28 cellular contexts compared by ENCODE assay signal in genomic region chr6:34964564-34964963, GRCh38.
A peak's percentile ranks its signal among the peaks of the same experiment; 100 is the strongest.
DNase-seq lines count a peak whose midpoint lies in the region; ATAC-seq, FAIRE-seq and TF ChIP-seq lines count a peak whose summit lies in the region.
"Had no signal": no experiment of that assay in that cellular context is flagged by ENCODE, and none has a peak within 500 bp of the region (broad histone marks: within the 10 kb centered on the region; RNA-seq: fewer than 3 reads in every experiment).

No MANE protein-coding gene starts in this region.

- ATAC-seq in sciatic nerve (peak; percentile 83), GM18868 (IDR thresholded peaks at IDR 0.05; ENCODE audit: unreplicated experiment) (no peak)
- ATAC-seq: activated CD8-positive, alpha-beta memory T cell treated with anti-CD3 and anti-CD28 coated beads, Interleukin-2, amount 10 ng/mL, durations not matched to agents 7 days and 5 days; activated naive CD4-positive, alpha-beta T cell treated with anti-CD3 and anti-CD28 coated beads, Interleukin-2, amount 50 U/mL, for 72 hours; body of pancreas; CD8-positive, alpha-beta T cell; mucosa of descending colon; stimulated activated effector memory CD8-positive, alpha-beta T cell treated with anti-CD3 and anti-CD28 coated beads, Interleukin-12 subunit alpha, Interleukin-12 subunit beta, amount 100 ng/mL, for 72 hours had no signal

- no peak overlapping the region for H3K4me2 ChIP-seq in astrocyte (ENCODE audit: low read length)
- H3K4me2 ChIP-seq: neural progenitor cell, SK-N-SH had no signal

- H2AFZ ChIP-seq in astrocyte (ENCODE audit: low read depth, low read length), result no peak overlapping the region
- H2AFZ ChIP-seq: neural progenitor cell had no signal

- no peaks in the 10 kb centered on the region for H3K4me1 Mint-ChIP-seq in astrocyte (ENCODE audit: low read depth, unreplicated experiment)
- H3K4me1 Mint-ChIP-seq: stimulated activated effector memory CD8-positive, alpha-beta T cell treated with anti-CD3 and anti-CD28 coated beads, Interleukin-12 subunit alpha, Interleukin-12 subunit beta, amount 100 ng/mL, for 72 hours had no signal

- no peaks in the 10 kb centered on the region for H3K27me3 Mint-ChIP-seq in astrocyte (ENCODE audit: low read depth, unreplicated experiment)
- H3K27me3 Mint-ChIP-seq: activated CD4-positive, alpha-beta T cell treated with anti-CD3 and anti-CD28 coated beads, Interleukin-2, amount 10 ng/mL, durations not matched to agents 24 days and 14 days; activated CD8-positive, alpha-beta memory T cell treated with anti-CD3 and anti-CD28 coated beads, Interleukin-2, amount 10 ng/mL, durations not matched to agents 7 days and 5 days had no signal

- no peak overlapping the region for H3K27ac ChIP-seq in astrocyte (ENCODE audit: low read depth, low read length)
- H3K27ac ChIP-seq: body of pancreas, colonic mucosa, esophagus squamous epithelium, neural progenitor cell, thoracic aorta had no signal

- no peaks in the 10 kb centered on the region for H4K20me1 ChIP-seq in astrocyte (ENCODE audit: insufficient read depth, low read length)

- no peak overlapping the region for H3K9ac ChIP-seq in astrocyte (ENCODE audit: low read length)
- H3K9ac ChIP-seq: neural progenitor cell, SK-N-SH had no signal

- FAIRE-seq in astrocyte (lab: Jason Lieb, UNC), result no peak
- FAIRE-seq: GM12892, GM19239 had no signal

- no peaks in the 10 kb centered on the region for H3K27me3 ChIP-seq in astrocyte (ENCODE audit: insufficient read depth, low read length)
- H3K27me3 ChIP-seq: body of pancreas, colonic mucosa, esophagus squamous epithelium, neural progenitor cell had no signal

- H3K27ac Mint-ChIP-seq in astrocyte (ENCODE audit: unreplicated experiment), result no peak overlapping the region
- H3K27ac Mint-ChIP-seq: activated CD4-positive, alpha-beta T cell treated with anti-CD3 and anti-CD28 coated beads, Interleukin-2, amount 10 ng/mL, durations not matched to agents 24 days and 14 days; activated CD8-positive, alpha-beta memory T cell treated with anti-CD3 and anti-CD28 coated beads, Interleukin-2, amount 10 ng/mL, durations not matched to agents 7 days and 5 days; activated naive CD4-positive, alpha-beta T cell treated with anti-CD3 and anti-CD28 coated beads, Interleukin-2, amount 50 U/mL, for 72 hours; CD8-positive, alpha-beta T cell; endodermal cell; neural progenitor cell; stimulated activated effector memory CD8-positive, alpha-beta T cell treated with anti-CD3 and anti-CD28 coated beads, Interleukin-12 subunit alpha, Interleukin-12 subunit beta, amount 100 ng/mL, for 72 hours had no signal

- H3K36me3 ChIP-seq in astrocyte (ENCODE audit: insufficient read depth, low read length), result no peaks in the 10 kb centered on the region
- H3K36me3 ChIP-seq: colonic mucosa, esophagus squamous epithelium, neural progenitor cell, thoracic aorta had no signal

- intact Hi-C loops in sciatic nerve (cut with DNase I), result no loop called here

- no peaks in the 10 kb centered on the region for H3K79me2 ChIP-seq in astrocyte (ENCODE audit: insufficient read depth, low read length)

- H3K4me1 ChIP-seq in astrocyte (ENCODE audit: insufficient read depth, low read length), result no peaks in the 10 kb centered on the region
- H3K4me1 ChIP-seq: body of pancreas, colonic mucosa had no signal

- DNase-seq in GM03348 (ENCODE audit: low spot score) (peak; percentile 68), astrocyte (ENCODE audit: low read depth) (peak; percentile 59), fibroblast of the conjunctiva (ENCODE audit: low read depth) (peak; percentile 49), sciatic nerve (ENCODE audit: low spot score) (no peak), COR-L47 (lab: John Stamatoyannopoulos, UW) (no peak), NCI-H2171 (lab: John Stamatoyannopoulos, UW) (no peak)
- DNase-seq: activated CD4-positive, alpha-beta T cell treated with anti-CD3 and anti-CD28 coated beads, Interleukin-2, amount 10 ng/mL, durations not matched to agents 24 days and 14 days; activated CD8-positive, alpha-beta memory T cell treated with anti-CD3 and anti-CD28 coated beads, Interleukin-2, amount 10 ng/mL, durations not matched to agents 7 days and 5 days; body of pancreas; CD8-positive, alpha-beta T cell; colonic mucosa; DMS53; endodermal cell; esophagus squamous epithelium; hippocampal formation; mucosa of descending colon; NCI-H1105; NCI-H69; RPMI8226; SK-N-SH; T-helper 2 cell had no signal

- no peaks in the 10 kb centered on the region for H3K9me3 Mint-ChIP-seq in astrocyte (ENCODE audit: unreplicated experiment)
- H3K9me3 Mint-ChIP-seq: activated CD4-positive, alpha-beta T cell treated with anti-CD3 and anti-CD28 coated beads, Interleukin-2, amount 10 ng/mL, durations not matched to agents 24 days and 14 days; activated naive CD4-positive, alpha-beta T cell treated with anti-CD3 and anti-CD28 coated beads, Interleukin-2, amount 50 U/mL, for 72 hours; CD8-positive, alpha-beta T cell; endodermal cell; neural progenitor cell; stimulated activated effector memory CD8-positive, alpha-beta T cell treated with anti-CD3 and anti-CD28 coated beads, Interleukin-12 subunit alpha, Interleukin-12 subunit beta, amount 100 ng/mL, for 72 hours had no signal

- no peaks in the 10 kb centered on the region for H3K9me3 ChIP-seq in astrocyte (ENCODE audit: insufficient read depth, low read depth, low read length)
- H3K9me3 ChIP-seq: body of pancreas, colonic mucosa, esophagus squamous epithelium, mucosa of descending colon, SK-N-SH, thoracic aorta had no signal

- H3K4me3 ChIP-seq in astrocyte (ENCODE audit: insufficient read depth, low read depth, low read length), result no peak overlapping the region
- H3K4me3 ChIP-seq: body of pancreas, colonic mucosa, esophagus squamous epithelium, mucosa of descending colon, neural progenitor cell, thoracic aorta had no signal

- no peak overlapping the region for H3K4me3 Mint-ChIP-seq in astrocyte (ENCODE audit: unreplicated experiment)
- H3K4me3 Mint-ChIP-seq: activated CD4-positive, alpha-beta T cell treated with anti-CD3 and anti-CD28 coated beads, Interleukin-2, amount 10 ng/mL, durations not matched to agents 24 days and 14 days; activated CD8-positive, alpha-beta memory T cell treated with anti-CD3 and anti-CD28 coated beads, Interleukin-2, amount 10 ng/mL, durations not matched to agents 7 days and 5 days; CD8-positive, alpha-beta T cell; endodermal cell; neural progenitor cell; stimulated activated effector memory CD8-positive, alpha-beta T cell treated with anti-CD3 and anti-CD28 coated beads, Interleukin-12 subunit alpha, Interleukin-12 subunit beta, amount 100 ng/mL, for 72 hours had no signal

- peaks cover 2% of the 10 kb centered on the region for H3K36me3 Mint-ChIP-seq in astrocyte (ENCODE audit: low read depth, unreplicated experiment)
- H3K36me3 Mint-ChIP-seq: activated CD8-positive, alpha-beta memory T cell treated with anti-CD3 and anti-CD28 coated beads, Interleukin-2, amount 10 ng/mL, durations not matched to agents 7 days and 5 days; activated naive CD4-positive, alpha-beta T cell treated with anti-CD3 and anti-CD28 coated beads, Interleukin-2, amount 50 U/mL, for 72 hours; stimulated activated effector memory CD8-positive, alpha-beta T cell treated with anti-CD3 and anti-CD28 coated beads, Interleukin-12 subunit alpha, Interleukin-12 subunit beta, amount 100 ng/mL, for 72 hours had no signal

- no peak for TF ChIP-seq CTCF in astrocyte (IDR thresholded peaks at IDR 0.05; ENCODE audit: insufficient read depth, low read depth, low read length)

Comparison
In these comparisons a context has a peak if more than half of its experiments do, and no peak if none do; other contexts are left out.
1. DNase-seq: peak in GM03348 (single experiment), astrocyte (single experiment) and fibroblast of the conjunctiva (single experiment); none in sciatic nerve (single experiment), COR-L47 (single experiment) and NCI-H2171 (single experiment).